In genomic region chr13:83883061-83883523, GRCh38 we compare ENCODE assay signal across 12 cellular contexts.
DNase-seq lines count a peak whose midpoint lies in the region; ATAC-seq lines count a peak whose summit lies in the region.
"Had no signal": no experiment of that assay in that cellular context is flagged by ENCODE, and none has a peak within 500 bp of the region (broad histone marks: within the 10 kb centered on the region; RNA-seq: fewer than 3 reads in every experiment).

No MANE protein-coding gene starts in this region.

- H3K4me1 ChIP-seq in HUES6 (ENCODE audit: control insufficient read depth, insufficient read depth, low read length) (peaks cover 26% of the 10 kb centered on the region; the same call in 1 of the 2 replicates), adipocyte (ENCODE audit: control insufficient read depth, insufficient read depth, low read length) (peaks cover 26% of the 10 kb centered on the region)

- H3K4me3 ChIP-seq in HUES6 (ENCODE audit: low read depth, low read length), result peak overlapping the region; percentile 60
- peak overlapping the region; percentile 36 for H3K4me3 ChIP-seq in adipocyte (ENCODE audit: low read length)
- H3K4me3 ChIP-seq in iPS-18c (ENCODE audit: insufficient read depth, low read depth, low read length), result peak overlapping the region; percentile 43

- H3K9me3 ChIP-seq in HUES6 (ENCODE audit: control insufficient read depth, insufficient read depth, low read depth, low read length) (no peaks in the 10 kb centered on the region), adipocyte (ENCODE audit: control insufficient read depth, low read length) (no peaks in the 10 kb centered on the region), iPS-18c (ENCODE audit: control insufficient read depth, insufficient read depth, low read length) (no peaks in the 10 kb centered on the region)

- H3K27me3 ChIP-seq in HUES6 (ENCODE audit: control insufficient read depth, insufficient read depth, low read length) (peaks cover 71% of the 10 kb centered on the region), adipocyte (replicated peaks; ENCODE audit: control insufficient read depth, insufficient read depth, low read length) (peaks cover 47% of the 10 kb centered on the region)

- H3K9ac ChIP-seq in HUES6 (ENCODE audit: low read length) (no peak overlapping the region), adipocyte (ENCODE audit: low read length) (no peak overlapping the region)

- H3K36me3 ChIP-seq in HUES6 (ENCODE audit: control insufficient read depth, insufficient read depth, low read length), result no peaks in the 10 kb centered on the region
- no peaks in the 10 kb centered on the region for H3K36me3 ChIP-seq in adipocyte (ENCODE audit: control insufficient read depth, insufficient read depth, low read length, severe bottlenecking)

- DNase-seq in adipocyte (ENCODE audit: low read depth) (no peak), putamen (ENCODE audit: low spot score) (peak; percentile 47), NCI-H1694 treated with DMSO at 0.1 percent for 48 hours (lab: John Stamatoyannopoulos, UW) (no peak), MV-4-11 (lab: John Stamatoyannopoulos, UW) (no peak)
- DNase-seq in NK-92 treated with Interleukin-12 subunit alpha and Interleukin-12 subunit beta, amount 100 ng/mL, for 24 hours (lab: John Stamatoyannopoulos, UW), result no peak
- DNase-seq: activated naive CD8-positive, alpha-beta T cell treated with anti-CD3 and anti-CD28 coated beads, Interleukin-2, amount 50 U/mL, for 24 hours; effector CD4-positive, alpha-beta T cell; KG1 had no signal

- H3K27ac ChIP-seq in HUES6 (ENCODE audit: low read depth, low read length), result no peak overlapping the region

- no peak for ATAC-seq in HG03045 (IDR thresholded peaks at IDR 0.05; ENCODE audit: unreplicated experiment)
- ATAC-seq: activated naive CD8-positive, alpha-beta T cell treated with anti-CD3 and anti-CD28 coated beads, Interleukin-2, amount 50 U/mL, for 24 hours; sciatic nerve had no signal
